Comparison of ENCODE assay signal across 15 cellular contexts in genomic region chr16:84184775-84185174, GRCh38. TPM values are rescaled to one million over a fixed set of nuclear protein-coding genes. Genes with fewer than 3 reads are reported as not detected.
DNase-seq lines count a peak whose midpoint lies in the region; ATAC-seq, FAIRE-seq and TF ChIP-seq lines count a peak whose summit lies in the region.
"Had no signal": no experiment of that assay in that cellular context is flagged by ENCODE, and none has a peak within 500 bp of the region (broad histone marks: within the 10 kb centered on the region; RNA-seq: fewer than 3 reads in every experiment).

No MANE protein-coding gene starts in this region.

- peaks cover 24 to 47% of the 10 kb centered on the region in 2 experiments; a peak in 4 of 5 replicates for H3K36me3 ChIP-seq in HepG2 (replicated peaks in 1 of 2; ENCODE audit: control insufficient read depth in 1 of 2, insufficient read depth in 2 of 2, low read length in 2 of 2)
- H3K36me3 ChIP-seq: SJCRH30 had no signal

- BruUV-seq in HepG2 (replicated peaks; lab: Mats Ljungman, UMichigan), result no TSS peak

- whole genome bisulfite sequencing in HepG2 (ENCODE audit: low lambda C conversion rate), result 98% methylated on average over 9 of the region's 10 CpGs

- no peaks in the 10 kb centered on the region for H3K9me3 ChIP-seq in HepG2 (ENCODE audit: low read length)
- H3K9me3 ChIP-seq: SJCRH30 had no signal

- TF ChIP-seq CTCF in HepG2 (CRISPR knock-in tag; IDR thresholded peaks at IDR 0.05) (no peak), GM10248 (IDR thresholded peaks at IDR 0.05; ENCODE audit: control extremely low read depth, extremely low read depth, low read depth, missing control alignments) (no peak)

- no peak for TF ChIP-seq EP300 in HepG2 (IDR thresholded peaks at IDR 0.05; ENCODE audit: low read depth in 2 of 2, low read length in 2 of 2)
- TF ChIP-seq EP300 in HepG2 (CRISPR knock-in tag; IDR thresholded peaks at IDR 0.05; ENCODE audit: borderline replicate concordance), result no peak

- H3K27ac Mint-ChIP-seq in activated T-helper 17 cell treated with anti-CD3 and anti-CD28 coated beads, Interleukin-2, amount 50 U/mL, for 72 hours, result peak overlapping the region; percentile 46
- peak overlapping the region; percentile 38 for H3K27ac Mint-ChIP-seq in stimulated activated naive B cell treated with anti-CD40 and anti-IgM and Interleukin-4, amounts not matched to agents 10 μg/mL and 1 μg/mL and 100 μg/mL, for 72 hours

- no peak for TF ChIP-seq RAD21 in HepG2 (CRISPR knock-in tag; IDR thresholded peaks at IDR 0.05)

- H3K36me3 Mint-ChIP-seq in activated T-cell treated with anti-CD3 and anti-CD28 coated beads, Interleukin-2, amount 50 U/mL, for 4 hours (ENCODE audit: insufficient read depth), result peaks cover 13% of the 10 kb centered on the region
- H3K36me3 Mint-ChIP-seq in activated T-helper 17 cell treated with anti-CD3 and anti-CD28 coated beads, Interleukin-2, amount 50 U/mL, for 72 hours (ENCODE audit: low read depth), result peaks cover 31% of the 10 kb centered on the region
- peaks cover 29 to 40% of the 10 kb centered on the region in 2 donors for H3K36me3 Mint-ChIP-seq in stimulated activated naive B cell treated with anti-CD40 and anti-IgM and Interleukin-4, amounts not matched to agents 10 μg/mL and 1 μg/mL and 100 μg/mL, for 72 hours

- no peaks in the 10 kb centered on the region for H3K27me3 Mint-ChIP-seq in activated T-cell treated with anti-CD3 and anti-CD28 coated beads, Interleukin-2, amount 50 U/mL, for 4 hours (ENCODE audit: low read depth)
- H3K27me3 Mint-ChIP-seq in activated T-helper 17 cell treated with anti-CD3 and anti-CD28 coated beads, Interleukin-2, amount 50 U/mL, for 72 hours, result no peaks in the 10 kb centered on the region
- H3K27me3 Mint-ChIP-seq in stimulated activated naive B cell treated with anti-CD40 and anti-IgM and Interleukin-4, amounts not matched to agents 10 μg/mL and 1 μg/mL and 100 μg/mL, for 72 hours, result no peaks in the 10 kb centered on the region

- in situ Hi-C loops in HepG2 (cut with HindIII; ENCODE audit: extremely low pct_ligation_motif_present, low pct_unique_long_range_greater_than_20kb), result loop anchor here (25.0 kb wide), 1 partner anchor 222 kb away; the partner anchor contains the start of genes NECAB2 and OSGIN1

- no peak for DNase-seq in activated T-cell treated with anti-CD3 and anti-CD28 coated beads, Interleukin-2, amount 50 U/mL, for 4 hours
- no peak for DNase-seq in activated T-cell treated with anti-CD3 and anti-CD28 coated beads, Interleukin-2, amount 50 U/mL, for 1 hour
- no peak for DNase-seq in HepG2 (ENCODE audit: low spot score)
- no peak for DNase-seq in stimulated activated naive B cell treated with anti-CD40 and anti-IgM and Interleukin-4, amounts not matched to agents 10 μg/mL and 1 μg/mL and 100 μg/mL, for 72 hours
- no peak for DNase-seq in GM10248 (ENCODE audit: extremely low spot score)
- no peak for DNase-seq in HTR-8/SVneo (ENCODE audit: insufficient read length, low spot score)
- no peak for DNase-seq in DMS153 (lab: John Stamatoyannopoulos, UW)
- DNase-seq: erythroblast, GF-D8, NCI-H146, NCI-H526, SJCRH30 had no signal

- FAIRE-seq in HepG2 (lab: Jason Lieb, UNC), result no peak
- no peak for FAIRE-seq in HTR-8/SVneo (lab: Jason Lieb, UNC)
- FAIRE-seq: islet of Langerhans had no signal

- ATAC-seq in activated T-cell treated with anti-CD3 and anti-CD28 coated beads, Interleukin-2, amount 50 U/mL, for 4 hours, result no peak
- no peak for ATAC-seq in activated T-helper 17 cell treated with anti-CD3 and anti-CD28 coated beads, Interleukin-2, amount 50 U/mL, for 72 hours (replicated peaks)
- ATAC-seq in HepG2, result no peak
- no peak for ATAC-seq in stimulated activated naive B cell treated with anti-CD40 and anti-IgM and Interleukin-4, amounts not matched to agents 10 μg/mL and 1 μg/mL and 100 μg/mL, for 72 hours (replicated peaks)

- H3K27ac ChIP-seq in HepG2 (ENCODE audit: extremely low read length, insufficient read depth, low read length), result no peak overlapping the region
- H3K27ac ChIP-seq: SJCRH30 had no signal

- no peak for TF ChIP-seq POLR2A in HepG2 (IDR thresholded peaks at IDR 0.05; ENCODE audit: insufficient read depth in 1 of 2, low read depth in 2 of 2, low read length in 2 of 2)

- H3K4me1 ChIP-seq in HepG2 (ENCODE audit: insufficient read depth, low read length), result peaks cover 14% of the 10 kb centered on the region

- peak overlapping the region; percentile 90; the same call in 1 of the 2 replicates for H3K4me2 ChIP-seq in HepG2 (ENCODE audit: low read depth, low read length)

- H3K9me3 Mint-ChIP-seq in activated T-cell treated with anti-CD3 and anti-CD28 coated beads, Interleukin-2, amount 50 U/mL, for 4 hours, result no peaks in the 10 kb centered on the region
- H3K9me3 Mint-ChIP-seq in activated T-helper 17 cell treated with anti-CD3 and anti-CD28 coated beads, Interleukin-2, amount 50 U/mL, for 72 hours, result no peaks in the 10 kb centered on the region
- H3K9me3 Mint-ChIP-seq in stimulated activated naive B cell treated with anti-CD40 and anti-IgM and Interleukin-4, amounts not matched to agents 10 μg/mL and 1 μg/mL and 100 μg/mL, for 72 hours, result no peaks in the 10 kb centered on the region

- H2AFZ ChIP-seq in HepG2 (ENCODE audit: low read length), result no peak overlapping the region

- no peaks in the 10 kb centered on the region for H4K20me1 ChIP-seq in HepG2 (ENCODE audit: insufficient read depth, low read length)

- peak overlapping the region; percentile 94 for H3K4me3 Mint-ChIP-seq in activated T-cell treated with anti-CD3 and anti-CD28 coated beads, Interleukin-2, amount 50 U/mL, for 4 hours
- peak overlapping the region; percentile 93 for H3K4me3 Mint-ChIP-seq in activated T-helper 17 cell treated with anti-CD3 and anti-CD28 coated beads, Interleukin-2, amount 50 U/mL, for 72 hours
- H3K4me3 Mint-ChIP-seq in stimulated activated naive B cell treated with anti-CD40 and anti-IgM and Interleukin-4, amounts not matched to agents 10 μg/mL and 1 μg/mL and 100 μg/mL, for 72 hours, result peak overlapping the region; percentile 73 to 97

- H3K79me2 ChIP-seq in HepG2 (ENCODE audit: insufficient read depth, low read length), result peaks cover 25% of the 10 kb centered on the region

- H3K4me1 Mint-ChIP-seq in activated T-cell treated with anti-CD3 and anti-CD28 coated beads, Interleukin-2, amount 50 U/mL, for 4 hours (ENCODE audit: low read depth), result peaks cover 19% of the 10 kb centered on the region
- peaks cover 12% of the 10 kb centered on the region for H3K4me1 Mint-ChIP-seq in activated T-helper 17 cell treated with anti-CD3 and anti-CD28 coated beads, Interleukin-2, amount 50 U/mL, for 72 hours
- H3K4me1 Mint-ChIP-seq in stimulated activated naive B cell treated with anti-CD40 and anti-IgM and Interleukin-4, amounts not matched to agents 10 μg/mL and 1 μg/mL and 100 μg/mL, for 72 hours, result peaks cover 15 to 25% of the 10 kb centered on the region in 2 donors

- no peak overlapping the region for H3K9ac ChIP-seq in HepG2 (ENCODE audit: insufficient read depth, low read depth, low read length)

- CTCF ChIA-PET in HepG2 (lab: Yijun Ruan, JAX; ENCODE audit: low intra/inter-chr PET ratio, low total read pairs) (no interaction called here), GM10248 (lab: Yijun Ruan, JAX) (interaction anchor here (1.4 to 2.1 kb wide), 3 partner anchors 9 to 68 kb away, joined by 3 to 5 read pairs (median 3); partner anchors contain the start of gene MBTPS1)

- H3K4me3 ChIP-seq in HepG2 (replicated peaks in 1 of 3; ENCODE audit: insufficient read depth in 1 of 3, low read depth in 2 of 3, low read length in 3 of 3), result no peak overlapping the region; a peak in 1 of 6 replicates
- H3K4me3 ChIP-seq: SJCRH30 had no signal

- POLR2A ChIA-PET in HepG2 (lab: Yijun Ruan, JAX) (no interaction called here), GM10248 (lab: Yijun Ruan, JAX) (no interaction called here)

- intact Hi-C loops in HepG2 (cut with micrococcal nuclease; ENCODE audit: unreplicated experiment), result no loop called here

- H3K27me3 ChIP-seq in HepG2 (ENCODE audit: control insufficient read depth in 1 of 2, insufficient read depth in 2 of 2, low read length in 2 of 2), result no peaks in the 10 kb centered on the region
- H3K27me3 ChIP-seq: SJCRH30 had no signal

RNA-seq across cellular contexts. Expression of gene TAF1C, which starts 2.1 kb away (rescaled TPM):
- total RNA-seq in activated T-cell treated with anti-CD3 and anti-CD28 coated beads, Interleukin-2, amount 50 U/mL, for 4 hours, result 10 to 100 TPM; 71.6 to 78.6 (median 74.4) TPM
- total RNA-seq in activated T-helper 17 cell treated with anti-CD3 and anti-CD28 coated beads, Interleukin-2, amount 50 U/mL, for 72 hours, result 10 to 100 TPM; 37.0 to 44.9 TPM
- 8.3 and 15.6 TPM in 2 replicates for total RNA-seq in HepG2 (2016; rRNA removed; fragmentation: Illumina TruSeq; extraction: Trizol)
- total RNA-seq in HepG2 (2016; cell fraction: cytosol; rRNA removed; fragmentation: Illumina TruSeq; extraction: Trizol; ENCODE audit: low read depth), result 9.0 and 11.9 TPM in 2 replicates
- 5.7 and 17.7 TPM in 2 replicates for total RNA-seq in HepG2 (2016; cell fraction: insoluble cytoplasmic fraction; rRNA removed; fragmentation: Illumina TruSeq; extraction: Trizol)
- total RNA-seq in HepG2 (2016; cell fraction: membrane; rRNA removed; fragmentation: Illumina TruSeq; extraction: Trizol), result 9.2 and 10.3 TPM in 2 replicates
- 33.5 and 39.8 TPM in 2 replicates for total RNA-seq in HepG2 (2016; cell fraction: nucleus; rRNA removed; fragmentation: Illumina TruSeq; extraction: Trizol)
- 20.8 and 25.2 TPM in 2 replicates for polyA plus RNA-seq in HepG2 (2011; rRNA removed)
- 6.5 and 8.8 TPM in 2 replicates for polyA plus RNA-seq in HepG2 (2011; cell fraction: cytosol; rRNA removed)
- polyA plus RNA-seq in HepG2 (2011; cell fraction: nucleus; rRNA removed), result 318 and 424 TPM in 2 replicates
- polyA plus RNA-seq in HepG2 (2012), result 24.5 and 34.3 TPM in 2 replicates
- 1.1 and 1.7 TPM in 2 replicates for polyA plus RNA-seq in HepG2 (2016; cell fraction: cytosol; fragmentation: Illumina TruSeq; extraction: Trizol; ENCODE audit: low read depth)
- polyA plus RNA-seq in HepG2 (2016; cell fraction: insoluble cytoplasmic fraction; fragmentation: Illumina TruSeq; extraction: Trizol; ENCODE audit: low read depth), result 9.1 and 13.0 TPM in 2 replicates
- polyA plus RNA-seq in HepG2 (2016; cell fraction: membrane; fragmentation: Illumina TruSeq; extraction: Trizol; ENCODE audit: low read depth), result 1.9 and 2.6 TPM in 2 replicates
- 119 and 132 TPM in 2 replicates for polyA plus RNA-seq in HepG2 (2016; cell fraction: nucleus; fragmentation: Illumina TruSeq; extraction: Trizol; ENCODE audit: insufficient read depth, low read depth)
- polyA minus RNA-seq in HepG2 (2011; rRNA and poly(A)+ RNA removed; ENCODE audit: low replicate concordance), result 40.8 and 57.1 TPM in 2 replicates
- polyA minus RNA-seq in HepG2 (2011; cell fraction: cytosol; rRNA and poly(A)+ RNA removed), result 4.0 and 5.1 TPM in 2 replicates
- 62.5 and 75.1 TPM in 2 replicates for polyA minus RNA-seq in HepG2 (2011; cell fraction: nucleus; rRNA and poly(A)+ RNA removed)

RNA-seq across cellular contexts. Expression of gene ADAD2, which starts 6.2 kb away (rescaled TPM):
- total RNA-seq in activated T-cell treated with anti-CD3 and anti-CD28 coated beads, Interleukin-2, amount 50 U/mL, for 4 hours, result under 1 TPM in 2 of 3 donors, not detected in 1; 0.10 to 0.11 TPM
- not detected for total RNA-seq in activated T-helper 17 cell treated with anti-CD3 and anti-CD28 coated beads, Interleukin-2, amount 50 U/mL, for 72 hours
- not detected in 2 replicates for total RNA-seq in HepG2 (2016; rRNA removed; fragmentation: Illumina TruSeq; extraction: Trizol)
- total RNA-seq in HepG2 (2016; cell fraction: cytosol; rRNA removed; fragmentation: Illumina TruSeq; extraction: Trizol; ENCODE audit: low read depth), result not detected in 2 replicates
- total RNA-seq in HepG2 (2016; cell fraction: insoluble cytoplasmic fraction; rRNA removed; fragmentation: Illumina TruSeq; extraction: Trizol), result not detected in 2 replicates
- not detected in 2 replicates for total RNA-seq in HepG2 (2016; cell fraction: membrane; rRNA removed; fragmentation: Illumina TruSeq; extraction: Trizol)
- not detected in 2 replicates for total RNA-seq in HepG2 (2016; cell fraction: nucleus; rRNA removed; fragmentation: Illumina TruSeq; extraction: Trizol)
- polyA plus RNA-seq in HepG2 (2011; rRNA removed), result not detected in 2 replicates
- polyA plus RNA-seq in HepG2 (2011; cell fraction: cytosol; rRNA removed), result 0.03 TPM in 1 of 2 replicates, not detected in the other
- not detected in 2 replicates for polyA plus RNA-seq in HepG2 (2011; cell fraction: nucleus; rRNA removed)
- polyA plus RNA-seq in HepG2 (2012), result not detected in 2 replicates
- polyA plus RNA-seq in HepG2 (2016; cell fraction: cytosol; fragmentation: Illumina TruSeq; extraction: Trizol; ENCODE audit: low read depth), result not detected in 2 replicates
- not detected in 2 replicates for polyA plus RNA-seq in HepG2 (2016; cell fraction: insoluble cytoplasmic fraction; fragmentation: Illumina TruSeq; extraction: Trizol; ENCODE audit: low read depth)
- not detected in 2 replicates for polyA plus RNA-seq in HepG2 (2016; cell fraction: membrane; fragmentation: Illumina TruSeq; extraction: Trizol; ENCODE audit: low read depth)
- polyA plus RNA-seq in HepG2 (2016; cell fraction: nucleus; fragmentation: Illumina TruSeq; extraction: Trizol; ENCODE audit: insufficient read depth, low read depth), result not detected in 2 replicates
- not detected in 2 replicates for polyA minus RNA-seq in HepG2 (2011; rRNA and poly(A)+ RNA removed; ENCODE audit: low replicate concordance)
- not detected in 2 replicates for polyA minus RNA-seq in HepG2 (2011; cell fraction: cytosol; rRNA and poly(A)+ RNA removed)
- polyA minus RNA-seq in HepG2 (2011; cell fraction: nucleus; rRNA and poly(A)+ RNA removed), result not detected in 2 replicates

RNA-seq across cellular contexts. Expression of gene DNAAF1, which starts 39.7 kb away (rescaled TPM):
- not detected for total RNA-seq in activated T-cell treated with anti-CD3 and anti-CD28 coated beads, Interleukin-2, amount 50 U/mL, for 4 hours
- total RNA-seq in activated T-helper 17 cell treated with anti-CD3 and anti-CD28 coated beads, Interleukin-2, amount 50 U/mL, for 72 hours, result under 1 TPM in 1 of 2 donors, not detected in 1; 0.21 TPM
- total RNA-seq in HepG2 (2016; rRNA removed; fragmentation: Illumina TruSeq; extraction: Trizol), result 0.04 TPM in 1 of 2 replicates, not detected in the other
- not detected in 2 replicates for total RNA-seq in HepG2 (2016; cell fraction: cytosol; rRNA removed; fragmentation: Illumina TruSeq; extraction: Trizol; ENCODE audit: low read depth)
- 0.09 TPM in 1 of 2 replicates, not detected in the other for total RNA-seq in HepG2 (2016; cell fraction: insoluble cytoplasmic fraction; rRNA removed; fragmentation: Illumina TruSeq; extraction: Trizol)
- 0.21 and 0.28 TPM in 2 replicates for total RNA-seq in HepG2 (2016; cell fraction: membrane; rRNA removed; fragmentation: Illumina TruSeq; extraction: Trizol)
- 0.22 and 0.25 TPM in 2 replicates for total RNA-seq in HepG2 (2016; cell fraction: nucleus; rRNA removed; fragmentation: Illumina TruSeq; extraction: Trizol)
- 0.07 TPM in 1 of 2 replicates, not detected in the other for polyA plus RNA-seq in HepG2 (2011; rRNA removed)
- not detected in 2 replicates for polyA plus RNA-seq in HepG2 (2011; cell fraction: cytosol; rRNA removed)
- 0.10 and 0.48 TPM in 2 replicates for polyA plus RNA-seq in HepG2 (2011; cell fraction: nucleus; rRNA removed)
- 0.09 TPM in 1 of 2 replicates, not detected in the other for polyA plus RNA-seq in HepG2 (2012)
- not detected in 2 replicates for polyA plus RNA-seq in HepG2 (2016; cell fraction: cytosol; fragmentation: Illumina TruSeq; extraction: Trizol; ENCODE audit: low read depth)
- polyA plus RNA-seq in HepG2 (2016; cell fraction: insoluble cytoplasmic fraction; fragmentation: Illumina TruSeq; extraction: Trizol; ENCODE audit: low read depth), result not detected in 2 replicates
- polyA plus RNA-seq in HepG2 (2016; cell fraction: membrane; fragmentation: Illumina TruSeq; extraction: Trizol; ENCODE audit: low read depth), result not detected in 2 replicates
- polyA plus RNA-seq in HepG2 (2016; cell fraction: nucleus; fragmentation: Illumina TruSeq; extraction: Trizol; ENCODE audit: insufficient read depth, low read depth), result 0.35 and 0.44 TPM in 2 replicates
- polyA minus RNA-seq in HepG2 (2011; rRNA and poly(A)+ RNA removed; ENCODE audit: low replicate concordance), result 0.37 TPM in 1 of 2 replicates, not detected in the other
- polyA minus RNA-seq in HepG2 (2011; cell fraction: cytosol; rRNA and poly(A)+ RNA removed), result not detected in 2 replicates
- polyA minus RNA-seq in HepG2 (2011; cell fraction: nucleus; rRNA and poly(A)+ RNA removed), result 0.37 TPM in 1 of 2 replicates, not detected in the other

RNA-seq across cellular contexts. Expression of gene HSDL1, which starts 39.8 kb away (rescaled TPM):
- 10 to 100 TPM; 13.7 to 15.6 (median 14.4) TPM for total RNA-seq in activated T-cell treated with anti-CD3 and anti-CD28 coated beads, Interleukin-2, amount 50 U/mL, for 4 hours
- total RNA-seq in activated T-helper 17 cell treated with anti-CD3 and anti-CD28 coated beads, Interleukin-2, amount 50 U/mL, for 72 hours, result 10 to 100 TPM in 1 of 2 donors, 1 to 10 TPM in 1; 9.9 to 14.6 TPM
- 41.0 and 49.7 TPM in 2 replicates for total RNA-seq in HepG2 (2016; rRNA removed; fragmentation: Illumina TruSeq; extraction: Trizol)
- 7.8 and 9.0 TPM in 2 replicates for total RNA-seq in HepG2 (2016; cell fraction: cytosol; rRNA removed; fragmentation: Illumina TruSeq; extraction: Trizol; ENCODE audit: low read depth)
- total RNA-seq in HepG2 (2016; cell fraction: insoluble cytoplasmic fraction; rRNA removed; fragmentation: Illumina TruSeq; extraction: Trizol), result 44.0 and 52.4 TPM in 2 replicates
- 24.0 and 24.1 TPM in 2 replicates for total RNA-seq in HepG2 (2016; cell fraction: membrane; rRNA removed; fragmentation: Illumina TruSeq; extraction: Trizol)
- total RNA-seq in HepG2 (2016; cell fraction: nucleus; rRNA removed; fragmentation: Illumina TruSeq; extraction: Trizol), result 44.3 and 51.5 TPM in 2 replicates
- 38.5 and 49.2 TPM in 2 replicates for polyA plus RNA-seq in HepG2 (2011; rRNA removed)
- 16.7 and 25.9 TPM in 2 replicates for polyA plus RNA-seq in HepG2 (2011; cell fraction: cytosol; rRNA removed)
- 63.7 and 74.4 TPM in 2 replicates for polyA plus RNA-seq in HepG2 (2011; cell fraction: nucleus; rRNA removed)
- 37.4 and 44.3 TPM in 2 replicates for polyA plus RNA-seq in HepG2 (2012)
- 4.0 and 5.2 TPM in 2 replicates for polyA plus RNA-seq in HepG2 (2016; cell fraction: cytosol; fragmentation: Illumina TruSeq; extraction: Trizol; ENCODE audit: low read depth)
- polyA plus RNA-seq in HepG2 (2016; cell fraction: insoluble cytoplasmic fraction; fragmentation: Illumina TruSeq; extraction: Trizol; ENCODE audit: low read depth), result 31.8 and 35.8 TPM in 2 replicates
- polyA plus RNA-seq in HepG2 (2016; cell fraction: membrane; fragmentation: Illumina TruSeq; extraction: Trizol; ENCODE audit: low read depth), result 9.4 and 9.5 TPM in 2 replicates
- 82.3 and 86.1 TPM in 2 replicates for polyA plus RNA-seq in HepG2 (2016; cell fraction: nucleus; fragmentation: Illumina TruSeq; extraction: Trizol; ENCODE audit: insufficient read depth, low read depth)
- polyA minus RNA-seq in HepG2 (2011; rRNA and poly(A)+ RNA removed; ENCODE audit: low replicate concordance), result 16.9 and 31.3 TPM in 2 replicates
- polyA minus RNA-seq in HepG2 (2011; cell fraction: cytosol; rRNA and poly(A)+ RNA removed), result 17.4 and 22.4 TPM in 2 replicates
- polyA minus RNA-seq in HepG2 (2011; cell fraction: nucleus; rRNA and poly(A)+ RNA removed), result 37.8 and 49.3 TPM in 2 replicates

RNA-seq across cellular contexts. Expression of gene KCNG4, which starts 55.0 kb away (rescaled TPM):
- total RNA-seq in activated T-cell treated with anti-CD3 and anti-CD28 coated beads, Interleukin-2, amount 50 U/mL, for 4 hours, result not detected
- not detected for total RNA-seq in activated T-helper 17 cell treated with anti-CD3 and anti-CD28 coated beads, Interleukin-2, amount 50 U/mL, for 72 hours
- total RNA-seq in HepG2 (2016; rRNA removed; fragmentation: Illumina TruSeq; extraction: Trizol), result not detected in 2 replicates
- not detected in 2 replicates for total RNA-seq in HepG2 (2016; cell fraction: cytosol; rRNA removed; fragmentation: Illumina TruSeq; extraction: Trizol; ENCODE audit: low read depth)
- not detected in 2 replicates for total RNA-seq in HepG2 (2016; cell fraction: insoluble cytoplasmic fraction; rRNA removed; fragmentation: Illumina TruSeq; extraction: Trizol)
- not detected in 2 replicates for total RNA-seq in HepG2 (2016; cell fraction: membrane; rRNA removed; fragmentation: Illumina TruSeq; extraction: Trizol)
- total RNA-seq in HepG2 (2016; cell fraction: nucleus; rRNA removed; fragmentation: Illumina TruSeq; extraction: Trizol), result not detected in 2 replicates
- polyA plus RNA-seq in HepG2 (2011; rRNA removed), result not detected in 2 replicates
- not detected in 2 replicates for polyA plus RNA-seq in HepG2 (2011; cell fraction: cytosol; rRNA removed)
- polyA plus RNA-seq in HepG2 (2011; cell fraction: nucleus; rRNA removed), result not detected in 2 replicates
- not detected in 2 replicates for polyA plus RNA-seq in HepG2 (2012)
- not detected in 2 replicates for polyA plus RNA-seq in HepG2 (2016; cell fraction: cytosol; fragmentation: Illumina TruSeq; extraction: Trizol; ENCODE audit: low read depth)
- polyA plus RNA-seq in HepG2 (2016; cell fraction: insoluble cytoplasmic fraction; fragmentation: Illumina TruSeq; extraction: Trizol; ENCODE audit: low read depth), result not detected in 2 replicates
- polyA plus RNA-seq in HepG2 (2016; cell fraction: membrane; fragmentation: Illumina TruSeq; extraction: Trizol; ENCODE audit: low read depth), result not detected in 2 replicates
- polyA plus RNA-seq in HepG2 (2016; cell fraction: nucleus; fragmentation: Illumina TruSeq; extraction: Trizol; ENCODE audit: insufficient read depth, low read depth), result not detected in 2 replicates
- 0.02 TPM in 1 of 2 replicates, not detected in the other for polyA minus RNA-seq in HepG2 (2011; rRNA and poly(A)+ RNA removed; ENCODE audit: low replicate concordance)
- not detected in 2 replicates for polyA minus RNA-seq in HepG2 (2011; cell fraction: cytosol; rRNA and poly(A)+ RNA removed)
- not detected in 2 replicates for polyA minus RNA-seq in HepG2 (2011; cell fraction: nucleus; rRNA and poly(A)+ RNA removed)
- total RNA-seq: omental fat pad had no signal
